24 cellular contexts compared by ENCODE assay signal in the genomic region with DNA sequence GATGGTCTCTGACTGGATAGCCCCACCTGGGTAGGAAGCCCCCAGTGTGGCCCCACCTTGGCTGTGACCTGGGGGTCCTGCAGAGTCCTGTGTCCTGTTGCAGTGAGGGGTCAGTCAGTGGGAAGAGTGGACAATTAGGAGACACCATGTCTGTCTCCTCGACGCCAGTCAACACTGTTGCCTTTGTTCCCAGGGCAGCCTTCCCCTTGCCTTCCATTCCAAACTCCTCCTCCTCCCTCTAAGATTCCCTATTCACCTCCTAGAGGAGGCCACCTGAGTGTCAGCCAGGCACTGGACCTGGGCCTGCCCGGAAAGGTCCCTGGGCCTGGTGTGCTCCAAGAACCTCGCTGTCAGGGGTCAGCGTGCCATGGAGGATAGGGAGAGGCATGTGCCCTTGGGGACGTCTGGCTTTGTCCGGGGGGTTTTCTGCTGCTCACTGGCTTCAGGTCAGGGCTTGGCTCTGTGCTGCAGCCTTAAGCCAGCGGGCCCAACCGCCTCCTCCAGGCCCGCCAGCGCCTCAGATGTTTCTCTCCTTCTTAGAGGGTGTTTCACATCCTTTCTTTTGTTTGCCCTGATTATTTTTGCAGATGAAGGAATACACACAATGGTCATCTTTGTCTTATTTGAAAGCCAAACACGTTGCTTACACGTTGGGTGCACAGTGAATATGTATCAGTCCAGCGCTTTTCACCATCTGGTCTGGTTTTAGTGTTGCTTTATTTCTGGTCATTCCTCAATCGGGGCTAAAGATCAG.
DNase-seq lines count a peak whose midpoint lies in the region; ATAC-seq, FAIRE-seq and TF ChIP-seq lines count a peak whose summit lies in the region.
"Had no signal": no experiment of that assay in that cellular context is flagged by ENCODE, and none has a peak within 500 bp of the region (broad histone marks: within the 10 kb centered on the region; RNA-seq: fewer than 3 reads in every experiment).

No MANE protein-coding gene starts in this region.

- H2BK20ac ChIP-seq in H9 (ENCODE audit: low read depth, low read length, poor library complexity, severe bottlenecking) = no peak overlapping the region

- TF ChIP-seq CTCF in H9 (conservative IDR thresholded peaks at IDR 0.05) (no peak), pancreas (IDR thresholded peaks at IDR 0.05) (no peak), lower leg skin (IDR thresholded peaks at IDR 0.05) (no peak), tibial artery (IDR thresholded peaks at IDR 0.05) (no peak)

- peaks cover 2% of the 10 kb centered on the region; the same call in 1 of the 2 replicates for H3K79me2 ChIP-seq in H9 (ENCODE audit: insufficient read depth, low read length)

- no peaks in the 10 kb centered on the region for H3K27me3 Mint-ChIP-seq in H9 (ENCODE audit: low read depth)
- H3K27me3 Mint-ChIP-seq: CD4-positive, CD25-positive, alpha-beta regulatory T cell had no signal

- H3K4me1 Mint-ChIP-seq in H9 = peaks cover 9 to 25% of the 10 kb centered on the region in 2 experiments

- FAIRE-seq in pancreas (lab: Jason Lieb, UNC) = no peak

- ATAC-seq in pancreas (no peak), left lobe of liver (no peak)
- ATAC-seq: left colon, right cardiac atrium had no signal

- H3K4me1 ChIP-seq in BLaER1 (peaks cover 78% of the 10 kb centered on the region), H9 (ENCODE audit: insufficient read depth, low read length) (peaks cover 5% of the 10 kb centered on the region; the same call in 1 of the 2 replicates), pancreas (peaks cover 37 to 61% (median 49%) of the 10 kb centered on the region in 3 donors), tibial artery (no peaks in the 10 kb centered on the region)
- H3K4me1 ChIP-seq: ascending aorta, suprapubic skin had no signal

- H4K8ac ChIP-seq in H9 (replicated peaks; ENCODE audit: insufficient read length, low read depth, low read length) = no peak overlapping the region

- no peak overlapping the region for H2BK15ac ChIP-seq in H9 (ENCODE audit: low read depth, low read length)

- no peak overlapping the region for H3K9ac ChIP-seq in BLaER1
- H3K9ac ChIP-seq in H9 (ENCODE audit: extremely low read depth, insufficient read length, low read length) = no peak overlapping the region

- no peak overlapping the region for H2AK5ac ChIP-seq in H9 (ENCODE audit: insufficient read length, low read length)

- no peak overlapping the region for H3K4me3 Mint-ChIP-seq in H9
- H3K4me3 Mint-ChIP-seq: activated naive CD4-positive, alpha-beta T cell treated with anti-CD3 and anti-CD28 coated beads for 36 hours had no signal

- H2AFZ ChIP-seq in H9 (ENCODE audit: low read length) = no peak overlapping the region
- H2AFZ ChIP-seq: PC-9 had no signal

- H3K4ac ChIP-seq in H9 (ENCODE audit: low read depth, low read length) = no peak overlapping the region

- intact Hi-C loops in pancreas (cut with DNase I) (no loop called here), lower leg skin (cut with DNase I; ENCODE audit: low total_unique reads) (no loop called here), tibial artery (cut with DNase I; ENCODE audit: low total_unique reads) (no loop called here)

- H3K14ac ChIP-seq in H9 (ENCODE audit: insufficient read depth, low read length) = peak overlapping the region; percentile 6; the same call in 1 of the 2 replicates

- H3K23ac ChIP-seq in H9 (ENCODE audit: insufficient read length, low read depth, low read length) = no peak overlapping the region

- H3K9me3 ChIP-seq in BLaER1 = no peaks in the 10 kb centered on the region
- no peaks in the 10 kb centered on the region for H3K9me3 ChIP-seq in H9 (ENCODE audit: control insufficient read depth, low read depth, low read length)
- no peaks in the 10 kb centered on the region for H3K9me3 ChIP-seq in pancreas
- H3K9me3 ChIP-seq in tibial artery = no peaks in the 10 kb centered on the region
- H3K9me3 ChIP-seq: ascending aorta, SJCRH30, suprapubic skin had no signal

- H3K4me2 ChIP-seq in BLaER1 (peak overlapping the region; percentile 66), H9 (ENCODE audit: insufficient read depth, insufficient read length, low read length) (no peak overlapping the region)
- H3K4me2 ChIP-seq: PC-9 had no signal

- no peak for TF ChIP-seq POLR2A in lower leg skin (IDR thresholded peaks at IDR 0.05)

- H3K9me3 Mint-ChIP-seq in H9 = no peaks in the 10 kb centered on the region; a peak in 1 of 5 replicates
- H3K9me3 Mint-ChIP-seq: activated naive CD4-positive, alpha-beta T cell treated with anti-CD3 and anti-CD28 coated beads for 36 hours; CD4-positive, CD25-positive, alpha-beta regulatory T cell had no signal

- no peak overlapping the region for H3K4me3 ChIP-seq in BLaER1
- no peak overlapping the region for H3K4me3 ChIP-seq in pancreas
- H3K4me3 ChIP-seq in lower leg skin (ENCODE audit: low read depth, poor library complexity, severe bottlenecking) = no peak overlapping the region
- H3K4me3 ChIP-seq in tibial artery = no peak overlapping the region
- H3K4me3 ChIP-seq: ascending aorta, PC-9, SJCRH30, suprapubic skin had no signal

- H4K91ac ChIP-seq in H9 (ENCODE audit: insufficient read length, low read depth, low read length) = no peak overlapping the region

- H4K20me1 ChIP-seq in BLaER1 (peaks cover 93% of the 10 kb centered on the region), H9 (ENCODE audit: control insufficient read depth, insufficient read depth, insufficient read length) (no peaks in the 10 kb centered on the region)

- no peaks in the 10 kb centered on the region for H3K36me3 Mint-ChIP-seq in H9 (ENCODE audit: insufficient read depth in 1 of 3, low read depth in 3 of 3)

- no peak overlapping the region for H2BK120ac ChIP-seq in H9 (ENCODE audit: low read depth, low read length, poor library complexity, severe bottlenecking)

- H3K27ac ChIP-seq in BLaER1 (peak overlapping the region; percentile 44; the same call in 1 of the 2 replicates), H9 (ENCODE audit: insufficient read length, low read depth, low read length) (no peak overlapping the region), pancreas (peak overlapping the region; percentile 5 to 55 (median 43)), tibial artery (no peak overlapping the region)
- H3K27ac ChIP-seq: ascending aorta, PC-9, SJCRH30, suprapubic skin, VCaP had no signal

- H4K5ac ChIP-seq in H9 (ENCODE audit: insufficient read length, low read depth, low read length) = no peak overlapping the region

- H3T11ph ChIP-seq in H9 (ENCODE audit: low read length) = no peak overlapping the region

- WGBS in H9 (ENCODE audit: extremely low coverage, insufficient read length, low lambda C conversion rate) = no CpG with 5 or more reads among the region's 15 CpGs
- 54 to 62% methylated on average over 15 of the region's 15 CpGs for WGBS in pancreas, 2 donors
- 84 to 88% methylated on average over 15 of the region's 15 CpGs for WGBS in lower leg skin, 2 donors

- H3K27me3 ChIP-seq in BLaER1 (no peaks in the 10 kb centered on the region), H9 (ENCODE audit: insufficient read depth, low read length) (no peaks in the 10 kb centered on the region), pancreas (no peaks in the 10 kb centered on the region), tibial artery (no peaks in the 10 kb centered on the region)
- H3K27me3 ChIP-seq: ascending aorta, SJCRH30, suprapubic skin had no signal

- no peak overlapping the region for H3K18ac ChIP-seq in H9 (ENCODE audit: insufficient read length, low read depth, low read length)

- no peak overlapping the region for H2BK5ac ChIP-seq in H9 (ENCODE audit: insufficient read length, low read length)

- H2BK12ac ChIP-seq in H9 (ENCODE audit: insufficient read length, low read depth, low read length) = no peak overlapping the region

- H3K36me3 ChIP-seq in BLaER1 = peaks cover 8% of the 10 kb centered on the region; the same call in 1 of the 2 replicates
- H3K36me3 ChIP-seq in pancreas = no peaks in the 10 kb centered on the region
- peaks cover 0 to 4% (median 0%) of the 10 kb centered on the region in 3 donors for H3K36me3 ChIP-seq in tibial artery
- H3K36me3 ChIP-seq: ascending aorta, SJCRH30, suprapubic skin had no signal

- H3K56ac ChIP-seq in H9 (ENCODE audit: insufficient read length, low read depth, low read length) = no peak overlapping the region

- DNase-seq in H9 = no peak
- DNase-seq in foreskin melanocyte = peak; percentile 84
- DNase-seq in pancreas = peak in 1 of 6 donors; percentile 50
- DNase-seq in lower leg skin (ENCODE audit: low spot score in 2 of 2) = no peak
- no peak for DNase-seq in left lobe of liver (ENCODE audit: low spot score)
- no peak for DNase-seq in tibial artery
- no peak for DNase-seq in NCI-H128 (lab: John Stamatoyannopoulos, UW; ENCODE audit: unreplicated experiment)
- DNase-seq: activated CD4-positive, alpha-beta T cell treated with anti-CD3 and anti-CD28 coated beads, Interleukin-2, amount 50 U/mL, for 4 hours; activated naive CD4-positive, alpha-beta T cell treated with anti-CD3 and anti-CD28 coated beads for 36 hours; CD4-positive, CD25-positive, alpha-beta regulatory T cell; DMS53; effector memory CD4-positive, alpha-beta T cell; left colon; NCI-H187 treated with DMSO at 0.1 percent for 48 hours; NCI-H226; occipital lobe; PC-9; right cardiac atrium; SJCRH30; stimulated activated CD4-positive, alpha-beta T cell treated with anti-CD3 and anti-CD28 coated beads, Interleukin-15, amount 100 ng/mL, for 24 hours had no signal

- no peaks in the 10 kb centered on the region for H3K79me1 ChIP-seq in H9 (ENCODE audit: insufficient read depth, low read depth, low read length, poor library complexity, severe bottlenecking)

- H3K23me2 ChIP-seq in H9 (ENCODE audit: insufficient read length, low read depth, low read length, poor library complexity, severe bottlenecking) = no peaks in the 10 kb centered on the region

- H3K27ac Mint-ChIP-seq in H9 = peak overlapping the region in 1 of 3 experiments; percentile 72; a peak in 1 of 7 replicates
- H3K27ac Mint-ChIP-seq: activated naive CD4-positive, alpha-beta T cell treated with anti-CD3 and anti-CD28 coated beads for 36 hours had no signal

Comparison
In these comparisons a context has a peak if more than half of its experiments do, and no peak if none do; other contexts are left out.
1. H3K27ac ChIP-seq: peak in BLaER1 (single experiment) and pancreas (4 of 4); none in H9 (single experiment) and tibial artery (0 of 2).